In genomic region chr10:98560585-98560984, GRCh38 we compare ENCODE assay signal across 27 cellular contexts.
"Had no signal": no experiment of that assay in that cellular context is flagged by ENCODE, and none has a peak within 500 bp of the region (broad histone marks: within the 10 kb centered on the region; RNA-seq: fewer than 3 reads in every experiment).

No MANE protein-coding gene starts in this region.

- H3K27ac Mint-ChIP-seq: activated CD4-positive, alpha-beta T cell treated with anti-CD3 and anti-CD28 coated beads for 36 hours; activated CD4-positive, alpha-beta T cell treated with anti-CD3 and anti-CD28 coated beads, Interleukin-2, amount 10 ng/mL, durations not matched to agents 7 days and 5 days; activated CD8-positive, alpha-beta T cell treated with anti-CD3 and anti-CD28 coated beads, Interleukin-2, amount 10 ng/mL, durations not matched to agents 7 days and 5 days; activated naive CD4-positive, alpha-beta T cell treated with anti-CD3 and anti-CD28 coated beads, Interleukin-2, amount 50 U/mL, for 24 hours; activated T-cell treated with anti-CD3 and anti-CD28 coated beads, Interleukin-2, amount 50 U/mL, for 24 hours; activated T-helper 2 cell treated with anti-CD3 and anti-CD28 coated beads, Interferon-gamma antibody, Interleukin-2, Interleukin-4, amounts not matched to agents 10 μg/mL and 5 μg/mL and 100 μg/mL, durations not matched to agents 14 hours and 24 hours and 36 hours; brain; T-helper 2 cell treated with Interferon-gamma antibody and Interleukin-4, amounts not matched to agents 5 μg/mL and 100 μg/mL, for 36 hours; WTC11 had no signal

- H3K27me3 ChIP-seq: adrenal gland, SJCRH30 had no signal

- H3K4me1 ChIP-seq: adrenal gland had no signal

- H3K4me1 Mint-ChIP-seq: activated CD4-positive, alpha-beta T cell treated with anti-CD3 and anti-CD28 coated beads for 36 hours; activated CD4-positive, alpha-beta T cell treated with anti-CD3 and anti-CD28 coated beads, Interleukin-2, amount 10 ng/mL, durations not matched to agents 7 days and 5 days; activated naive CD4-positive, alpha-beta T cell treated with anti-CD3 and anti-CD28 coated beads, Interleukin-2, amount 50 U/mL, for 24 hours; WTC11 had no signal

- ATAC-seq: activated CD4-positive, alpha-beta T cell treated with anti-CD3 and anti-CD28 coated beads for 36 hours; activated CD4-positive, CD25-positive, alpha-beta regulatory T cell treated with anti-CD3 and anti-CD28 coated beads, Interleukin-2, amount 50 U/mL, for 24 hours; activated CD8-positive, alpha-beta T cell treated with anti-CD3 and anti-CD28 coated beads, Interleukin-2, amount 10 ng/mL, durations not matched to agents 7 days and 5 days; Panc1; WTC11 had no signal

- H3K36me3 Mint-ChIP-seq: activated naive CD4-positive, alpha-beta T cell treated with anti-CD3 and anti-CD28 coated beads, Interleukin-2, amount 50 U/mL, for 24 hours; brain; WTC11 had no signal

- H3K4me3 ChIP-seq: adrenal gland, SJCRH30, SK-N-MC had no signal

- H3K36me3 ChIP-seq: adrenal gland, SJCRH30 had no signal

- H3K4me3 Mint-ChIP-seq: activated CD4-positive, alpha-beta T cell treated with anti-CD3 and anti-CD28 coated beads for 36 hours; activated CD4-positive, alpha-beta T cell treated with anti-CD3 and anti-CD28 coated beads, Interleukin-2, amount 10 ng/mL, durations not matched to agents 7 days and 5 days; activated CD8-positive, alpha-beta T cell treated with anti-CD3 and anti-CD28 coated beads, Interleukin-2, amount 10 ng/mL, durations not matched to agents 7 days and 5 days; activated naive CD4-positive, alpha-beta T cell treated with anti-CD3 and anti-CD28 coated beads, Interleukin-2, amount 50 U/mL, for 24 hours; activated T-cell treated with anti-CD3 and anti-CD28 coated beads, Interleukin-2, amount 50 U/mL, for 24 hours; brain; T-helper 2 cell treated with Interferon-gamma antibody and Interleukin-4, amounts not matched to agents 5 μg/mL and 100 μg/mL, for 36 hours; WTC11 had no signal

- H3K9me3 ChIP-seq: adrenal gland, SJCRH30 had no signal

- H3K27ac ChIP-seq: adrenal gland, SJCRH30, SK-N-MC had no signal

- DNase-seq: activated CD4-positive, alpha-beta T cell treated with anti-CD3 and anti-CD28 coated beads for 36 hours; activated CD4-positive, alpha-beta T cell treated with anti-CD3 and anti-CD28 coated beads, Interleukin-2, amount 10 ng/mL, durations not matched to agents 7 days and 5 days; activated CD4-positive, alpha-beta T cell treated with anti-CD3 and anti-CD28 coated beads, Interleukin-2, amount 50 U/mL, for 48 hours; activated CD8-positive, alpha-beta T cell treated with anti-CD3 and anti-CD28 coated beads, Interleukin-2, amount 10 ng/mL, durations not matched to agents 7 days and 5 days; activated gamma-delta T cell; activated naive CD4-positive, alpha-beta T cell treated with Interleukin-2 at 50 U/mL for 16 hours; activated T-cell treated with anti-CD3 and anti-CD28 coated beads, Interleukin-2, amount 50 U/mL, for 24 hours; adrenal gland; caudate nucleus; cerebellar nuclear complex; NCI-H1092 treated with DMSO at 0.1 percent for 48 hours; NCI-H1417; NCI-H146; NCI-H187; NCI-H2029 treated with DMSO at 0.1 percent for 48 hours; NCI-H226; NCI-H524 treated with DMSO at 0.1 percent for 48 hours; SHP77; SJCRH30 had no signal
